Comparison of ENCODE assay signal across 23 cellular contexts in genomic region chr1:47942238-47942629, GRCh38. TPM values are rescaled to one million over a fixed set of nuclear protein-coding genes. Genes with fewer than 3 reads are reported as not detected.
DNase-seq lines count a peak whose midpoint lies in the region; ATAC-seq, FAIRE-seq and TF ChIP-seq lines count a peak whose summit lies in the region.
"Had no signal": no experiment of that assay in that cellular context is flagged by ENCODE, and none has a peak within 500 bp of the region (broad histone marks: within the 10 kb centered on the region; RNA-seq: fewer than 3 reads in every experiment).

No MANE protein-coding gene starts in this region.

- H3K27me3 ChIP-seq in lower lobe of right lung (ENCODE audit: low read depth): no peaks in the 10 kb centered on the region
- H3K27me3 ChIP-seq: BLaER1 treated with 17β-estradiol and CSF1 and Interleukin-3, amounts not matched to agents 10 nM and 100 nM; esophagus muscularis mucosa; gastroesophageal sphincter; sigmoid colon had no signal

- no peaks in the 10 kb centered on the region for H3K9me3 ChIP-seq in lower lobe of right lung
- H3K9me3 ChIP-seq: BLaER1 treated with 17β-estradiol and CSF1 and Interleukin-3, amounts not matched to agents 10 nM and 100 nM; esophagus muscularis mucosa; gastroesophageal sphincter; sigmoid colon had no signal

- DNase-seq in COLO668 (lab: John Stamatoyannopoulos, UW; ENCODE audit: unreplicated experiment) (peak; percentile 55), RCC 7860 (ENCODE audit: low spot score) (peak; percentile 75), lower lobe of right lung (no peak), cardiac septum (ENCODE audit: low spot score) (no peak), omental fat pad (ENCODE audit: low spot score) (no peak), KG1 (lab: John Stamatoyannopoulos, UW) (no peak)
- DNase-seq: activated CD4-positive, alpha-beta T cell treated with anti-CD3 and anti-CD28 coated beads for 4 hours; activated naive CD4-positive, alpha-beta T cell treated with anti-CD3 and anti-CD28 coated beads, Interleukin-2, amount 50 U/mL, for 16 hours; anterior cingulate cortex; effector CD4-positive, alpha-beta T cell; Kasumi-1; kidney; NCI-H187; SHP77; sigmoid colon had no signal

- no peak overlapping the region for H3K27ac ChIP-seq in lower lobe of right lung
- H3K27ac ChIP-seq: BLaER1 treated with 17β-estradiol and CSF1 and Interleukin-3, amounts not matched to agents 10 nM and 100 nM; esophagus muscularis mucosa; gastroesophageal sphincter; sigmoid colon had no signal

- no peaks in the 10 kb centered on the region for H3K36me3 ChIP-seq in lower lobe of right lung
- H3K36me3 ChIP-seq: BLaER1 treated with 17β-estradiol and CSF1 and Interleukin-3, amounts not matched to agents 10 nM and 100 nM; esophagus muscularis mucosa; gastroesophageal sphincter; sigmoid colon had no signal

- ATAC-seq in esophagus mucosa: peak; percentile 50
- peak; percentile 26 to 60 for ATAC-seq in lower lobe of right lung
- no peak for ATAC-seq in omental fat pad (ENCODE audit: low FRiP score)
- ATAC-seq in HG03342 (IDR thresholded peaks at IDR 0.05; ENCODE audit: unreplicated experiment): no peak
- ATAC-seq: gastroesophageal sphincter; natural killer cell treated with Interleukin-12 subunit alpha and Interleukin-12 subunit beta and Interleukin-15 and Interleukin-18, amount 100 ng/mL, for 72 hours had no signal

- H3K4me3 ChIP-seq in lower lobe of right lung: no peak overlapping the region
- H3K4me3 ChIP-seq: BLaER1 treated with 17β-estradiol and CSF1 and Interleukin-3, amounts not matched to agents 10 nM and 100 nM; esophagus muscularis mucosa; gastroesophageal sphincter; sigmoid colon had no signal

- TF ChIP-seq CTCF in lower lobe of right lung (IDR thresholded peaks at IDR 0.05) (no peak), omental fat pad (IDR thresholded peaks at IDR 0.05) (no peak)

- peak; percentile 22 for FAIRE-seq in RCC 7860 (lab: Jason Lieb, UNC)

- intact Hi-C loops in lower lobe of right lung (cut with DNase I) (no loop called here), cardiac septum (cut with DNase I) (no loop called here)

- peaks cover 8% of the 10 kb centered on the region for H3K4me1 ChIP-seq in lower lobe of right lung
- H3K4me1 ChIP-seq: BLaER1 treated with 17β-estradiol and CSF1 and Interleukin-3, amounts not matched to agents 10 nM and 100 nM had no signal

RNA-seq across cellular contexts. Expression of gene TRABD2B, which starts 55.0 kb away (rescaled TPM):
- total RNA-seq in esophagus mucosa: 0.64 TPM
- total RNA-seq in lower lobe of right lung: 1.8 TPM
- total RNA-seq in cardiac septum: 3.4 TPM
- total RNA-seq in omental fat pad: 1 to 10 TPM in 2 of 4 donors, under 1 TPM in 2; 0.82 to 3.0 (median 1.8) TPM
- total RNA-seq: A673; natural killer cell treated with Interleukin-12 subunit alpha and Interleukin-12 subunit beta and Interleukin-15 and Interleukin-18, amount 100 ng/mL, for 72 hours; T-helper 1 cell treated with Interleukin-12 subunit alpha and Interleukin-12 subunit beta and Interleukin-4 antibody, amounts not matched to agents 30 ng/mL and 1 ng/mL, for 36 hours had no signal

Comparison
In these comparisons a context has a peak if more than half of its experiments do, and no peak if none do; other contexts are left out.
1. DNase-seq: peak in COLO668 (single experiment) and RCC 7860 (single experiment); none in lower lobe of right lung (single experiment), cardiac septum (single experiment), omental fat pad (single experiment) and KG1 (single experiment).
2. ATAC-seq: peak in esophagus mucosa (single experiment) and lower lobe of right lung (2 of 2); none in omental fat pad (single experiment) and HG03342 (single experiment).